Comparison of ENCODE assay signal across 33 cellular contexts in the genomic region with DNA sequence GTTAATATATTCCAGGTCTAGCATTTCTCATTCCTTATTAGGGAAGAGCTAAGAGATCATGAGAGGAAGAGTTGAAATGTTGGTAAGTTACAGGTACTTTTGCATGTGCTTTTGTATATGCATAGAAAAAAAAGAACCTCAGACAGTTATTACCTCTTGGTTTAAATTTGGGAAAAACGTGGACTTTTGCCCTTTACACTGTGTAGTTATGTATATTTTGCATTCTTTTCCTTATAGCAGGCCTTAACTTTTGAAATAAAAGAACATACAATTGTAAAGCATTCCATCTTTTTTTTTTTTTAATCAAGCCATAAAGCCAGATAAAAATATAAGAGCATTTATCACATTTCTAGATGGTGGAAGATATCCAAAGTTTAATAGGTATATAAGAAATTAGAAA.
"Had no signal": no experiment of that assay in that cellular context is flagged by ENCODE, and none has a peak within 500 bp of the region (broad histone marks: within the 10 kb centered on the region; RNA-seq: fewer than 3 reads in every experiment).

No MANE protein-coding gene starts in this region.

- H3K27ac Mint-ChIP-seq: activated CD4-positive, alpha-beta memory T cell treated with anti-CD3 and anti-CD28 coated beads for 36 hours; activated CD4-positive, alpha-beta T cell treated with anti-CD3 and anti-CD28 coated beads for 36 hours; activated CD4-positive, alpha-beta T cell treated with anti-CD3 and anti-CD28 coated beads, Interleukin-2, amount 10 ng/mL, durations not matched to agents 24 days and 14 days; activated CD8-positive, alpha-beta memory T cell treated with anti-CD3 and anti-CD28 coated beads, Interleukin-2, amount 10 ng/mL, durations not matched to agents 7 days and 5 days; activated CD8-positive, alpha-beta T cell treated with anti-CD3 and anti-CD28 coated beads, Interleukin-2, amount 10 ng/mL, durations not matched to agents 7 days and 5 days; activated naive CD4-positive, alpha-beta T cell treated with anti-CD3 and anti-CD28 coated beads for 36 hours; activated naive CD4-positive, alpha-beta T cell treated with anti-CD3 and anti-CD28 coated beads, Interleukin-2, amount 50 U/mL, for 24 hours; activated naive CD8-positive, alpha-beta T cell treated with anti-CD3 and anti-CD28 coated beads, Interleukin-2, amount 10 ng/mL, durations not matched to agents 7 days and 5 days; activated T-helper 1 cell treated with anti-CD3 and anti-CD28 coated beads, Interleukin-12 subunit alpha, Interleukin-12 subunit beta, Interleukin-2, Interleukin-4 antibody, amounts not matched to agents 30 ng/mL and 10 ng/mL and 1 ng/mL, durations not matched to agents 14 hours and 24 hours and 36 hours; activated T-helper 2 cell treated with anti-CD3 and anti-CD28 coated beads, Interferon-gamma antibody, Interleukin-2, Interleukin-4, amounts not matched to agents 10 μg/mL and 5 μg/mL and 100 μg/mL, durations not matched to agents 14 hours and 24 hours and 36 hours; brain; effector memory CD8-positive, alpha-beta T cell had no signal

- H3K27me3 Mint-ChIP-seq: activated CD4-positive, alpha-beta memory T cell treated with anti-CD3 and anti-CD28 coated beads for 36 hours; activated CD4-positive, alpha-beta T cell treated with anti-CD3 and anti-CD28 coated beads for 36 hours; activated CD4-positive, alpha-beta T cell treated with anti-CD3 and anti-CD28 coated beads, Interleukin-2, amount 10 ng/mL, durations not matched to agents 24 days and 14 days; activated CD8-positive, alpha-beta memory T cell treated with anti-CD3 and anti-CD28 coated beads, Interleukin-2, amount 10 ng/mL, durations not matched to agents 7 days and 5 days; activated naive CD4-positive, alpha-beta T cell treated with anti-CD3 and anti-CD28 coated beads, Interleukin-2, amount 50 U/mL, for 24 hours; activated naive CD8-positive, alpha-beta T cell treated with anti-CD3 and anti-CD28 coated beads, Interleukin-2, amount 10 ng/mL, durations not matched to agents 7 days and 5 days; brain; effector memory CD8-positive, alpha-beta T cell had no signal

- H3K4me3 ChIP-seq: ascending aorta, breast epithelium, cardiac muscle cell, esophagus muscularis mucosa, gastrocnemius medialis, heart left ventricle had no signal

- DNase-seq: activated CD4-positive, alpha-beta memory T cell treated with anti-CD3 and anti-CD28 coated beads for 36 hours; activated CD4-positive, alpha-beta T cell treated with anti-CD3 and anti-CD28 coated beads for 36 hours; activated CD4-positive, alpha-beta T cell treated with anti-CD3 and anti-CD28 coated beads, Interleukin-2, amount 10 ng/mL, durations not matched to agents 24 days and 14 days; activated CD4-positive, CD25-positive, alpha-beta regulatory T cell; activated CD4-positive, CD25-positive, alpha-beta regulatory T cell treated with anti-CD3 and anti-CD28 coated beads, Interleukin-2, amount 50 U/mL, for 72 hours; activated CD8-positive, alpha-beta memory T cell treated with anti-CD3 and anti-CD28 coated beads, Interleukin-2, amount 10 ng/mL, durations not matched to agents 7 days and 5 days; activated CD8-positive, alpha-beta memory T cell treated with anti-CD3 and anti-CD28 coated beads, Interleukin-2, amount 50 U/mL, for 4 hours; activated CD8-positive, alpha-beta T cell treated with anti-CD3 and anti-CD28 coated beads, Interleukin-2, amount 10 ng/mL, durations not matched to agents 7 days and 5 days; activated effector memory CD4-positive, alpha-beta T cell treated with anti-CD3 and anti-CD28 coated beads, Interleukin-2, amount 50 U/mL, for 16 hours; activated naive CD4-positive, alpha-beta T cell treated with anti-CD3 and anti-CD28 coated beads for 36 hours; activated naive CD8-positive, alpha-beta T cell treated with anti-CD3 and anti-CD28 coated beads, Interleukin-2, amount 10 ng/mL, durations not matched to agents 7 days and 5 days; activated T-cell treated with anti-CD3 and anti-CD28 coated beads, Interleukin-2, amount 50 U/mL, for 1 hour; activated T-cell treated with anti-CD3 and anti-CD28 coated beads, Interleukin-2, amount 50 U/mL, for 48 hours; central memory CD4-positive, alpha-beta T cell; cerebellar nuclear complex; cortex of kidney; dermis blood vessel endothelial cell; effector CD4-positive, alpha-beta T cell; effector memory CD8-positive, alpha-beta T cell; erythroblast; foreskin keratinocyte; gastrocnemius medialis; glutamatergic neuron; heart left ventricle; T-helper 2 cell had no signal

- H3K9me3 ChIP-seq: ascending aorta, breast epithelium, esophagus muscularis mucosa, gastrocnemius medialis, heart left ventricle had no signal

- ATAC-seq: activated CD4-positive, alpha-beta T cell treated with anti-CD3 and anti-CD28 coated beads for 36 hours; activated CD8-positive, alpha-beta memory T cell treated with anti-CD3 and anti-CD28 coated beads, Interleukin-2, amount 10 ng/mL, durations not matched to agents 7 days and 5 days; activated CD8-positive, alpha-beta T cell treated with anti-CD3 and anti-CD28 coated beads, Interleukin-2, amount 10 ng/mL, durations not matched to agents 7 days and 5 days; effector memory CD8-positive, alpha-beta T cell; foreskin keratinocyte; gastrocnemius medialis; heart left ventricle had no signal

- H3K4me1 ChIP-seq: breast epithelium, foreskin keratinocyte had no signal

- H3K36me3 ChIP-seq: ascending aorta, breast epithelium, cardiac muscle cell, esophagus muscularis mucosa, gastrocnemius medialis, heart left ventricle had no signal

- H3K27ac ChIP-seq: ascending aorta, breast epithelium, cardiac muscle cell, esophagus muscularis mucosa, foreskin keratinocyte, gastrocnemius medialis, heart left ventricle had no signal

- H3K4me3 Mint-ChIP-seq: activated CD4-positive, alpha-beta memory T cell treated with anti-CD3 and anti-CD28 coated beads for 36 hours; activated CD4-positive, alpha-beta T cell treated with anti-CD3 and anti-CD28 coated beads for 36 hours; activated CD4-positive, alpha-beta T cell treated with anti-CD3 and anti-CD28 coated beads, Interleukin-2, amount 10 ng/mL, durations not matched to agents 24 days and 14 days; activated CD8-positive, alpha-beta memory T cell treated with anti-CD3 and anti-CD28 coated beads, Interleukin-2, amount 10 ng/mL, durations not matched to agents 7 days and 5 days; activated CD8-positive, alpha-beta T cell treated with anti-CD3 and anti-CD28 coated beads, Interleukin-2, amount 10 ng/mL, durations not matched to agents 7 days and 5 days; activated naive CD4-positive, alpha-beta T cell treated with anti-CD3 and anti-CD28 coated beads for 36 hours; activated naive CD4-positive, alpha-beta T cell treated with anti-CD3 and anti-CD28 coated beads, Interleukin-2, amount 50 U/mL, for 24 hours; activated naive CD8-positive, alpha-beta T cell treated with anti-CD3 and anti-CD28 coated beads, Interleukin-2, amount 10 ng/mL, durations not matched to agents 7 days and 5 days; activated T-helper 1 cell treated with anti-CD3 and anti-CD28 coated beads, Interleukin-12 subunit alpha, Interleukin-12 subunit beta, Interleukin-2, Interleukin-4 antibody, amounts not matched to agents 30 ng/mL and 10 ng/mL and 1 ng/mL, durations not matched to agents 14 hours and 24 hours and 36 hours; brain; effector memory CD8-positive, alpha-beta T cell had no signal

- H3K9me3 Mint-ChIP-seq: activated CD4-positive, alpha-beta memory T cell treated with anti-CD3 and anti-CD28 coated beads for 36 hours; activated CD4-positive, alpha-beta T cell treated with anti-CD3 and anti-CD28 coated beads, Interleukin-2, amount 10 ng/mL, durations not matched to agents 24 days and 14 days; activated naive CD4-positive, alpha-beta T cell treated with anti-CD3 and anti-CD28 coated beads for 36 hours; activated naive CD4-positive, alpha-beta T cell treated with anti-CD3 and anti-CD28 coated beads, Interleukin-2, amount 50 U/mL, for 24 hours; effector memory CD8-positive, alpha-beta T cell had no signal

- H3K4me1 Mint-ChIP-seq: activated CD8-positive, alpha-beta memory T cell treated with anti-CD3 and anti-CD28 coated beads, Interleukin-2, amount 10 ng/mL, durations not matched to agents 7 days and 5 days; brain had no signal
